ENCODE assay signal across 1 cellular context in genomic region chr22:22895776-22896445, GRCh38.
TF ChIP-seq lines count a peak whose summit lies in the region.

No MANE protein-coding gene starts in this region.

TF ChIP-seq in GM23338, 12 proteins besides CTCF, POLR2A, EP300 and RAD21:
- no peak for TF ChIP-seq REST (IDR thresholded peaks at IDR 0.05; ENCODE audit: unreplicated experiment)
- no peak for TF ChIP-seq ZNF114 (CRISPR knock-in tag; IDR thresholded peaks at IDR 0.05)
- no peak for TF ChIP-seq ZNF462 (CRISPR knock-in tag; IDR thresholded peaks at IDR 0.05)
- no peak for TF ChIP-seq EZH2phosphoT487 (IDR thresholded peaks at IDR 0.05; ENCODE audit: unreplicated experiment)
- TF ChIP-seq EZH2 (IDR thresholded peaks at IDR 0.05; ENCODE audit: low read depth, unreplicated experiment) = no peak
- TF ChIP-seq CREB1 (CRISPR knock-in tag; IDR thresholded peaks at IDR 0.05; ENCODE audit: low read depth) = no peak
- TF ChIP-seq STAT1 (IDR thresholded peaks at IDR 0.05; ENCODE audit: unreplicated experiment) = no peak
- no peak for TF ChIP-seq POLR2AphosphoS5 (IDR thresholded peaks at IDR 0.05; ENCODE audit: low read depth)
- no peak for TF ChIP-seq JUNB (IDR thresholded peaks at IDR 0.05; ENCODE audit: unreplicated experiment)
- TF ChIP-seq ETS1 (IDR thresholded peaks at IDR 0.05) = no peak
- no peak for TF ChIP-seq NANOG (IDR thresholded peaks at IDR 0.05; ENCODE audit: borderline replicate concordance)
- no peak for TF ChIP-seq ZNF331 (CRISPR knock-in tag; IDR thresholded peaks at IDR 0.05; ENCODE audit: low read depth)
